In the genomic region with DNA sequence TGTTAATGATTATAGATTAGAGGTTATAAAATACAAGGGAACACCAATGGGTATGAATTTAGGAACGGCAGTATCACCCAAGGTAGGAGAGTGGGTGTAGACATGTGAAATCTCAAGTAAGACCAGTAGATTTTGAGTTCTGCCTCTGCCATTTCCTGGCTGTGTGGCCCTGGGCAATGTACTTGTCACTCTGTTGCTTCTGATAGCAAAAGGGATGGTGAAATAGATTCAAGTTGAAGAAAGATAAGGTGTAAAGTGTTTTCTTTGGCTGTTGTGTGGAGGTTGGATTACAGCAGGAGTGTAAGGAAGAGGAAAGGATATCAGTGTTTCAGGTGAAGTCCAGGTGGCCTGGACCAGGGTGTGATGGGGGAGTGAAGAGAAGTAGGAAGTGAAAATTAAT, we compare ENCODE assay signal across 23 cellular contexts.
DNase-seq lines count a peak whose midpoint lies in the region; ATAC-seq, FAIRE-seq and TF ChIP-seq lines count a peak whose summit lies in the region.
"Had no signal": no experiment of that assay in that cellular context is flagged by ENCODE, and none has a peak within 500 bp of the region (broad histone marks: within the 10 kb centered on the region; RNA-seq: fewer than 3 reads in every experiment).

No MANE protein-coding gene starts in this region.

- no peak overlapping the region for H3K14ac ChIP-seq in H1 (ENCODE audit: insufficient read length)

- H3K27ac Mint-ChIP-seq in activated naive CD8-positive, alpha-beta T cell treated with anti-CD3 and anti-CD28 coated beads, Interleukin-2, amount 10 ng/mL, durations not matched to agents 7 days and 5 days: peak overlapping the region; percentile 26
- H3K27ac Mint-ChIP-seq in activated naive CD8-positive, alpha-beta T cell treated with anti-CD3 and anti-CD28 coated beads, Interleukin-2, amount 50 U/mL, for 24 hours: no peak overlapping the region
- H3K27ac Mint-ChIP-seq in progenitor cell of endocrine pancreas: peak overlapping the region; percentile 39
- no peak overlapping the region for H3K27ac Mint-ChIP-seq in naive thymus-derived CD8-positive, alpha-beta T cell
- H3K27ac Mint-ChIP-seq in activated naive CD4-positive, alpha-beta T cell treated with anti-CD3 and anti-CD28 coated beads, Interleukin-2, amount 50 U/mL, for 72 hours: no peak overlapping the region
- H3K27ac Mint-ChIP-seq: B cell; CD4-positive, CD25-positive, alpha-beta regulatory T cell; CD8-positive, alpha-beta T cell; H9 had no signal

- H3K4me3 Mint-ChIP-seq in activated naive CD8-positive, alpha-beta T cell treated with anti-CD3 and anti-CD28 coated beads, Interleukin-2, amount 10 ng/mL, durations not matched to agents 7 days and 5 days: no peak overlapping the region
- H3K4me3 Mint-ChIP-seq in activated naive CD8-positive, alpha-beta T cell treated with anti-CD3 and anti-CD28 coated beads, Interleukin-2, amount 50 U/mL, for 24 hours: no peak overlapping the region
- H3K4me3 Mint-ChIP-seq in progenitor cell of endocrine pancreas (ENCODE audit: low read depth): no peak overlapping the region
- no peak overlapping the region for H3K4me3 Mint-ChIP-seq in naive thymus-derived CD8-positive, alpha-beta T cell
- H3K4me3 Mint-ChIP-seq: B cell; CD4-positive, CD25-positive, alpha-beta regulatory T cell; CD8-positive, alpha-beta T cell; H9 had no signal

- H3K4me1 ChIP-seq in H1 (replicated peaks in 1 of 4; ENCODE audit: control insufficient read depth in 3 of 4, insufficient read depth in 4 of 4, low read length in 3 of 4): no peaks in the 10 kb centered on the region
- H3K4me1 ChIP-seq: BLaER1 had no signal

- no peaks in the 10 kb centered on the region; the same call in 1 of the 2 replicates for H3K23me2 ChIP-seq in H1 (ENCODE audit: low read depth, low read length)

- no peak overlapping the region for H3K9ac ChIP-seq in H1 (replicated peaks in 1 of 4; ENCODE audit: extremely low read depth in 1 of 4, low read depth in 3 of 4, low read length in 3 of 4)
- H3K9ac ChIP-seq: BLaER1, GM23248 had no signal

- POLR2A ChIA-PET in activated naive CD8-positive, alpha-beta T cell treated with anti-CD3 and anti-CD28 coated beads, Interleukin-2, amount 10 ng/mL, durations not matched to agents 7 days and 5 days (lab: Charles Lee): no interaction called here
- POLR2A ChIA-PET in H1 (lab: Charles Lee; ENCODE audit: partially characterized antibody): no interaction called here
- POLR2A ChIA-PET in naive thymus-derived CD8-positive, alpha-beta T cell (lab: Charles Lee): no interaction called here

- no peak overlapping the region for H2BK12ac ChIP-seq in H1 (ENCODE audit: low read depth, low read length)

- H2BK15ac ChIP-seq in H1 (ENCODE audit: low read length): no peak overlapping the region

- ATAC-seq in activated naive CD8-positive, alpha-beta T cell treated with anti-CD3 and anti-CD28 coated beads, Interleukin-2, amount 10 ng/mL, durations not matched to agents 7 days and 5 days (ENCODE audit: low read depth): no peak
- ATAC-seq in activated naive CD8-positive, alpha-beta T cell treated with anti-CD3 and anti-CD28 coated beads, Interleukin-2, amount 50 U/mL, for 24 hours: no peak
- ATAC-seq in naive thymus-derived CD8-positive, alpha-beta T cell: no peak
- ATAC-seq in activated naive CD4-positive, alpha-beta T cell treated with anti-CD3 and anti-CD28 coated beads, Interleukin-2, amount 50 U/mL, for 72 hours: no peak
- no peak for ATAC-seq in GM19035 (IDR thresholded peaks at IDR 0.05; ENCODE audit: unreplicated experiment)
- ATAC-seq: CD8-positive, alpha-beta T cell; HCT116 had no signal

- H4K8ac ChIP-seq in H1 (ENCODE audit: extremely low read depth, insufficient read depth, low read length): no peak overlapping the region

- no peak overlapping the region for H4K5ac ChIP-seq in H1 (ENCODE audit: insufficient read length, low read depth, low read length)

- no peak overlapping the region for H3K23ac ChIP-seq in H1 (ENCODE audit: insufficient read length)

- 86% methylated on average over 1 of the region's 1 CpG; no CpG with 5 or more reads in 1 of the 2 experiments for WGBS in H1 (ENCODE audit: extremely low coverage in 1 of 2, insufficient coverage in 1 of 2, insufficient read length in 1 of 2, insufficient replicate concordance in 2 of 2, low coverage in 1 of 2, low lambda C conversion rate in 2 of 2, missing lambda C conversion rate in 1 of 2), 2 experiments

- CTCF ChIA-PET in H1 (lab: Charles Lee; ENCODE audit: partially characterized antibody): interaction anchor here (0.7 kb wide), 1 partner anchor 23 kb away, joined by 6 read pairs; no protein-coding TSS in a partner anchor

- no peak overlapping the region for H3K4me2 ChIP-seq in H1 (ENCODE audit: insufficient read depth in 1 of 2, low read depth in 2 of 2, low read length in 2 of 2)
- H3K4me2 ChIP-seq: BLaER1 had no signal

- no peaks in the 10 kb centered on the region for H4K20me1 ChIP-seq in H1 (replicated peaks in 1 of 2; ENCODE audit: control insufficient read depth in 1 of 2, insufficient read depth in 2 of 2, low read length in 2 of 2)
- H4K20me1 ChIP-seq: BLaER1 had no signal

- no peak overlapping the region for H3K27ac ChIP-seq in H1 (ENCODE audit: low read depth, low read length)
- H3K27ac ChIP-seq: 22Rv1, BLaER1, C4-2B, GM23248 had no signal

- H3K36me3 ChIP-seq in H1 (ENCODE audit: control insufficient read depth in 2 of 4, insufficient read depth in 4 of 4, low read length in 3 of 4): no peaks in the 10 kb centered on the region
- H3K36me3 ChIP-seq: BLaER1 had no signal

- no peak for TF ChIP-seq EP300 in H1 (IDR thresholded peaks at IDR 0.05; ENCODE audit: borderline replicate concordance in 1 of 2, low read depth in 2 of 2, low read length in 2 of 2)

- H2AFZ ChIP-seq in H1 (ENCODE audit: low read length): no peak overlapping the region
- H2AFZ ChIP-seq: GM23248 had no signal

- no peak for DNase-seq in activated naive CD8-positive, alpha-beta T cell treated with anti-CD3 and anti-CD28 coated beads, Interleukin-2, amount 10 ng/mL, durations not matched to agents 7 days and 5 days
- no peak for DNase-seq in activated naive CD8-positive, alpha-beta T cell treated with anti-CD3 and anti-CD28 coated beads, Interleukin-2, amount 50 U/mL, for 24 hours
- peak in 1 of 2 experiments; percentile 34 for DNase-seq in H1 (ENCODE audit: low read depth in 1 of 2, low spot score in 2 of 2)
- no peak for DNase-seq in progenitor cell of endocrine pancreas (ENCODE audit: low spot score, unreplicated experiment)
- DNase-seq in GM19238 (ENCODE audit: insufficient read length, low spot score): no peak
- no peak for DNase-seq in naive thymus-derived CD8-positive, alpha-beta T cell
- DNase-seq in activated naive CD4-positive, alpha-beta T cell treated with anti-CD3 and anti-CD28 coated beads, Interleukin-2, amount 50 U/mL, for 72 hours (ENCODE audit: low spot score in 2 of 2): no peak
- DNase-seq: Caco-2; CD4-positive, CD25-positive, alpha-beta regulatory T cell; DMS153; DND-41; GM23248; H9 had no signal

- no peak overlapping the region for H2BK5ac ChIP-seq in H1 (ENCODE audit: low read depth, low read length)

- H2BK120ac ChIP-seq in H1 (replicated peaks; ENCODE audit: low read depth, low read length): no peak overlapping the region

- no peak overlapping the region for H2BK20ac ChIP-seq in H1 (ENCODE audit: low read length)

- TF ChIP-seq RAD21 in H1 (IDR thresholded peaks at IDR 0.05 in 1 of 2, conservative IDR thresholded peaks at IDR 0.05 in 1 of 2; ENCODE audit: low read depth in 2 of 2, low read length in 2 of 2): no peak

- peaks cover 7% of the 10 kb centered on the region for H3K4me1 Mint-ChIP-seq in activated naive CD8-positive, alpha-beta T cell treated with anti-CD3 and anti-CD28 coated beads, Interleukin-2, amount 10 ng/mL, durations not matched to agents 7 days and 5 days
- H3K4me1 Mint-ChIP-seq in activated naive CD8-positive, alpha-beta T cell treated with anti-CD3 and anti-CD28 coated beads, Interleukin-2, amount 50 U/mL, for 24 hours: no peaks in the 10 kb centered on the region
- no peaks in the 10 kb centered on the region for H3K4me1 Mint-ChIP-seq in progenitor cell of endocrine pancreas (ENCODE audit: low read depth)
- H3K4me1 Mint-ChIP-seq in naive thymus-derived CD8-positive, alpha-beta T cell: peaks cover 0 to 2% (median 0%) of the 10 kb centered on the region in 4 donors

- peaks cover 4% of the 10 kb centered on the region for H3K36me3 Mint-ChIP-seq in activated naive CD8-positive, alpha-beta T cell treated with anti-CD3 and anti-CD28 coated beads, Interleukin-2, amount 10 ng/mL, durations not matched to agents 7 days and 5 days
- H3K36me3 Mint-ChIP-seq in activated naive CD8-positive, alpha-beta T cell treated with anti-CD3 and anti-CD28 coated beads, Interleukin-2, amount 50 U/mL, for 24 hours (ENCODE audit: low read depth): no peaks in the 10 kb centered on the region
- H3K36me3 Mint-ChIP-seq in progenitor cell of endocrine pancreas (ENCODE audit: insufficient read depth): peaks cover 2% of the 10 kb centered on the region
- peaks cover 0 to 10% (median 2%) of the 10 kb centered on the region in 3 donors for H3K36me3 Mint-ChIP-seq in naive thymus-derived CD8-positive, alpha-beta T cell
- H3K36me3 Mint-ChIP-seq in activated naive CD4-positive, alpha-beta T cell treated with anti-CD3 and anti-CD28 coated beads, Interleukin-2, amount 50 U/mL, for 72 hours: no peaks in the 10 kb centered on the region
- H3K36me3 Mint-ChIP-seq: CD8-positive, alpha-beta T cell had no signal

- no peak for FAIRE-seq in H1 (lab: Jason Lieb, UNC)
- FAIRE-seq: A204.1, G401.6, GM12892 had no signal

- TF ChIP-seq CTCF in H1 (IDR thresholded peaks at IDR 0.05; ENCODE audit: control extremely low read depth in 1 of 3, insufficient read depth in 1 of 3, low read depth in 1 of 3, low read length in 3 of 3) (no peak), progenitor cell of endocrine pancreas (IDR thresholded peaks at IDR 0.05; ENCODE audit: unreplicated experiment) (no peak)

- H3K9me3 ChIP-seq in H1 (ENCODE audit: insufficient read depth in 2 of 2, low read depth in 1 of 2, low read length in 1 of 2): no peaks in the 10 kb centered on the region
- H3K9me3 ChIP-seq: BLaER1, Caco-2 had no signal

- H2AK5ac ChIP-seq in H1 (ENCODE audit: low read depth, low read length): no peak overlapping the region

- H3K27me3 Mint-ChIP-seq in activated naive CD8-positive, alpha-beta T cell treated with anti-CD3 and anti-CD28 coated beads, Interleukin-2, amount 10 ng/mL, durations not matched to agents 7 days and 5 days: peaks cover 3% of the 10 kb centered on the region
- H3K27me3 Mint-ChIP-seq in activated naive CD8-positive, alpha-beta T cell treated with anti-CD3 and anti-CD28 coated beads, Interleukin-2, amount 50 U/mL, for 24 hours: no peaks in the 10 kb centered on the region
- H3K27me3 Mint-ChIP-seq in progenitor cell of endocrine pancreas: no peaks in the 10 kb centered on the region
- no peaks in the 10 kb centered on the region for H3K27me3 Mint-ChIP-seq in naive thymus-derived CD8-positive, alpha-beta T cell
- H3K27me3 Mint-ChIP-seq: B cell; CD4-positive, CD25-positive, alpha-beta regulatory T cell had no signal

- no peak for TF ChIP-seq POLR2A in H1 (IDR thresholded peaks at IDR 0.05; ENCODE audit: control extremely low read depth in 1 of 2, low read depth in 2 of 2, low read length in 2 of 2)

- no peak overlapping the region for H3K4me3 ChIP-seq in H1 (ENCODE audit: extremely low read depth in 1 of 4, insufficient read depth in 2 of 4, low read depth in 3 of 4, low read length in 4 of 4)
- H3K4me3 ChIP-seq: BLaER1, GM23248 had no signal

- H3K9me3 Mint-ChIP-seq in activated naive CD8-positive, alpha-beta T cell treated with anti-CD3 and anti-CD28 coated beads, Interleukin-2, amount 10 ng/mL, durations not matched to agents 7 days and 5 days: peaks cover 2% of the 10 kb centered on the region
- peaks cover 7% of the 10 kb centered on the region for H3K9me3 Mint-ChIP-seq in activated naive CD8-positive, alpha-beta T cell treated with anti-CD3 and anti-CD28 coated beads, Interleukin-2, amount 50 U/mL, for 24 hours
- no peaks in the 10 kb centered on the region for H3K9me3 Mint-ChIP-seq in progenitor cell of endocrine pancreas (ENCODE audit: low read depth)
- peaks cover 0 to 9% (median 2%) of the 10 kb centered on the region in 9 donors for H3K9me3 Mint-ChIP-seq in naive thymus-derived CD8-positive, alpha-beta T cell
- H3K9me3 Mint-ChIP-seq in activated naive CD4-positive, alpha-beta T cell treated with anti-CD3 and anti-CD28 coated beads, Interleukin-2, amount 50 U/mL, for 72 hours: no peaks in the 10 kb centered on the region
- H3K9me3 Mint-ChIP-seq: CD8-positive, alpha-beta T cell; H9 had no signal

- no peaks in the 10 kb centered on the region for H3K27me3 ChIP-seq in H1 (replicated peaks in 1 of 4; ENCODE audit: control insufficient read depth in 3 of 4, extremely low read depth in 1 of 4, insufficient read depth in 3 of 4, low read length in 3 of 4)
- H3K27me3 ChIP-seq: BLaER1 had no signal

- H3K79me2 ChIP-seq in H1 (ENCODE audit: control insufficient read depth in 1 of 2, insufficient read depth in 2 of 2, low read length in 2 of 2): no peaks in the 10 kb centered on the region

- H3K79me1 ChIP-seq in H1 (ENCODE audit: low read depth, low read length): no peaks in the 10 kb centered on the region

- no peak overlapping the region for H3K18ac ChIP-seq in H1 (ENCODE audit: extremely low read depth, low read length)

- no peak overlapping the region for H3K4ac ChIP-seq in H1 (replicated peaks; ENCODE audit: insufficient read length, low read depth, low read length)

- H3K56ac ChIP-seq in H1 (replicated peaks; ENCODE audit: insufficient read length, low read depth, low read length): peak overlapping the region; percentile 49

- H4K91ac ChIP-seq in H1 (replicated peaks; ENCODE audit: insufficient read length, low read length): no peak overlapping the region

Comparison
In these comparisons a context has a peak if more than half of its experiments do, and no peak if none do; other contexts are left out.
1. H3K27ac Mint-ChIP-seq: peak in activated naive CD8-positive, alpha-beta T cell treated with anti-CD3 and anti-CD28 coated beads, Interleukin-2, amount 10 ng/mL, durations not matched to agents 7 days and 5 days (single experiment) and progenitor cell of endocrine pancreas (single experiment); none in activated naive CD8-positive, alpha-beta T cell treated with anti-CD3 and anti-CD28 coated beads, Interleukin-2, amount 50 U/mL, for 24 hours (single experiment), naive thymus-derived CD8-positive, alpha-beta T cell (0 of 10) and activated naive CD4-positive, alpha-beta T cell treated with anti-CD3 and anti-CD28 coated beads, Interleukin-2, amount 50 U/mL, for 72 hours (0 of 2).